8 cellular contexts compared by ENCODE assay signal in genomic region chr17:74749262-74750038, GRCh38. TPM values are rescaled to one million over a fixed set of nuclear protein-coding genes. Genes with fewer than 3 reads are reported as not detected.
DNase-seq lines count a peak whose midpoint lies in the region; ATAC-seq and TF ChIP-seq lines count a peak whose summit lies in the region.

No MANE protein-coding gene starts in this region.

- H3K4me3 ChIP-seq in BJ (ENCODE audit: low read depth, low read length) (peak overlapping the region; percentile 64), iPS-20b (ENCODE audit: low read length) (peak overlapping the region; percentile 90)

- peak overlapping the region; percentile 89; the same call in 1 of the 2 replicates for H3K9ac ChIP-seq in iPS-20b (ENCODE audit: low read depth, low read length)

- ATAC-seq in GM21723 (IDR thresholded peaks at IDR 0.05; ENCODE audit: unreplicated experiment): peak; percentile 23
- peak; percentile 3 for ATAC-seq in activated naive CD8-positive, alpha-beta T cell treated with anti-CD3 and anti-CD28 coated beads, Interleukin-2, amount 50 U/mL, for 24 hours

- H3K36me3 ChIP-seq in BJ (ENCODE audit: control insufficient read depth, insufficient read depth, low read length) (no peaks in the 10 kb centered on the region), iPS-20b (ENCODE audit: insufficient read depth, low read depth, low read length) (no peaks in the 10 kb centered on the region)

- peaks cover 66% of the 10 kb centered on the region for H3K4me1 Mint-ChIP-seq in activated naive CD8-positive, alpha-beta T cell treated with anti-CD3 and anti-CD28 coated beads, Interleukin-2, amount 50 U/mL, for 24 hours

- H3K27ac ChIP-seq in iPS-20b (ENCODE audit: low read length): no peak overlapping the region

- DNase-seq in BJ (ENCODE audit: low read depth): no peak
- DNase-seq in NCI-H69 (lab: John Stamatoyannopoulos, UW): peak; percentile 64
- DNase-seq in activated naive CD8-positive, alpha-beta T cell treated with anti-CD3 and anti-CD28 coated beads, Interleukin-2, amount 50 U/mL, for 24 hours: peak; percentile 57
- peak; percentile 53 for DNase-seq in stimulated activated CD4-positive, alpha-beta T cell treated with anti-CD3 and anti-CD28 coated beads, Interleukin-1b, Interleukin-23, amount 100 ng/mL, for 48 hours
- DNase-seq in inferior parietal cortex (ENCODE audit: extremely low spot score): no peak
- no peak for DNase-seq in NCI-H2196 treated with DMSO at 0.1 percent for 48 hours (lab: John Stamatoyannopoulos, UW; ENCODE audit: unreplicated experiment)

- H3K4me1 ChIP-seq in iPS-20b (ENCODE audit: insufficient read depth, low read length): peaks cover 37% of the 10 kb centered on the region

- H3K27me3 ChIP-seq in BJ (ENCODE audit: control insufficient read depth, insufficient read depth, low read length) (no peaks in the 10 kb centered on the region), iPS-20b (ENCODE audit: insufficient read depth, low read length) (peaks cover 5% of the 10 kb centered on the region; the same call in 1 of the 2 replicates)

- H3K9me3 Mint-ChIP-seq in activated naive CD8-positive, alpha-beta T cell treated with anti-CD3 and anti-CD28 coated beads, Interleukin-2, amount 50 U/mL, for 24 hours: no peaks in the 10 kb centered on the region

- H3K9me3 ChIP-seq in iPS-20b (ENCODE audit: insufficient read depth, low read depth, low read length): no peaks in the 10 kb centered on the region

- no peak for TF ChIP-seq CTCF in BJ (IDR thresholded peaks at IDR 0.05; ENCODE audit: insufficient read depth, low read depth, low read length)

- peak overlapping the region; percentile 99 for H3K4me3 Mint-ChIP-seq in activated naive CD8-positive, alpha-beta T cell treated with anti-CD3 and anti-CD28 coated beads, Interleukin-2, amount 50 U/mL, for 24 hours

- H3K27ac Mint-ChIP-seq in activated naive CD8-positive, alpha-beta T cell treated with anti-CD3 and anti-CD28 coated beads, Interleukin-2, amount 50 U/mL, for 24 hours: peak overlapping the region; percentile 90

- POLR2A ChIA-PET in BJ (lab: Charles Lee): interaction anchor here (0.6 kb wide), 1 partner anchor 121 kb away, joined by 3 read pairs; no protein-coding TSS in a partner anchor

- H3K27me3 Mint-ChIP-seq in activated naive CD8-positive, alpha-beta T cell treated with anti-CD3 and anti-CD28 coated beads, Interleukin-2, amount 50 U/mL, for 24 hours: no peaks in the 10 kb centered on the region

- CTCF ChIA-PET in BJ (lab: Yijun Ruan, JAX): interaction anchor here (0.6 to 3.7 kb wide), 5 partner anchors 21 to 184 kb away, joined by 3 to 16 read pairs (median 4); no protein-coding TSS in a partner anchor

- peaks cover 27% of the 10 kb centered on the region for H3K36me3 Mint-ChIP-seq in activated naive CD8-positive, alpha-beta T cell treated with anti-CD3 and anti-CD28 coated beads, Interleukin-2, amount 50 U/mL, for 24 hours (ENCODE audit: low read depth)

RNA-seq across cellular contexts. Expression of gene NHERF1, which starts 1.0 kb away (rescaled TPM):
- 13.7 and 16.3 TPM in 2 replicates for polyA plus RNA-seq in BJ (2011; rRNA removed)
- polyA minus RNA-seq in BJ (2011; rRNA and poly(A)+ RNA removed): 11.0 and 16.0 TPM in 2 replicates

RNA-seq across cellular contexts. Expression of gene RAB37, which starts 12.4 kb away (rescaled TPM):
- polyA plus RNA-seq in BJ (2011; rRNA removed): 0.06 and 0.12 TPM in 2 replicates
- 0.09 TPM in 1 of 2 replicates, not detected in the other for polyA minus RNA-seq in BJ (2011; rRNA and poly(A)+ RNA removed)

RNA-seq across cellular contexts. Expression of gene NAT9, which starts 26.7 kb away (rescaled TPM):
- 39.5 and 50.6 TPM in 2 replicates for polyA plus RNA-seq in BJ (2011; rRNA removed)
- 20.0 and 44.7 TPM in 2 replicates for polyA minus RNA-seq in BJ (2011; rRNA and poly(A)+ RNA removed)

RNA-seq across cellular contexts. Expression of gene CD300LF, which starts 36.7 kb away (rescaled TPM):
- not detected in 2 replicates for polyA plus RNA-seq in BJ (2011; rRNA removed)
- polyA minus RNA-seq in BJ (2011; rRNA and poly(A)+ RNA removed): not detected in 2 replicates

Comparison
In these comparisons a context has a peak if more than half of its experiments do, and no peak if none do; other contexts are left out.
1. DNase-seq: peak in NCI-H69 (single experiment), activated naive CD8-positive, alpha-beta T cell treated with anti-CD3 and anti-CD28 coated beads, Interleukin-2, amount 50 U/mL, for 24 hours (single experiment) and stimulated activated CD4-positive, alpha-beta T cell treated with anti-CD3 and anti-CD28 coated beads, Interleukin-1b, Interleukin-23, amount 100 ng/mL, for 48 hours (single experiment); none in BJ (single experiment), inferior parietal cortex (single experiment) and NCI-H2196 treated with DMSO at 0.1 percent for 48 hours (single experiment).